ENCODE assay signal across 8 cellular contexts in genomic region chr7:77463641-77464040, GRCh38. TPM values are rescaled to one million over a fixed set of nuclear protein-coding genes. Genes with fewer than 3 reads are reported as not detected.
DNase-seq lines count a peak whose midpoint lies in the region; ATAC-seq, FAIRE-seq and TF ChIP-seq lines count a peak whose summit lies in the region.
"Not testable (repeated sequence)": the region's sequence is repeated elsewhere in the genome, so short reads cannot be mapped to it uniquely, and the experiment has no call there.

No MANE protein-coding gene starts in this region.

- ATAC-seq in GM21390 (IDR thresholded peaks at IDR 0.05; ENCODE audit: unreplicated experiment) = peak; percentile 57
- ATAC-seq in HG02981 (IDR thresholded peaks at IDR 0.05; ENCODE audit: unreplicated experiment) = peak; percentile 64
- peak; percentile 88 for ATAC-seq in GM12878
- ATAC-seq in upper lobe of left lung (ENCODE audit: low FRiP score in 2 of 2) = peak; percentile 61 to 66

- TF ChIP-seq CTCF in GM12865 (IDR thresholded peaks at IDR 0.05; ENCODE audit: insufficient read depth, low read depth, low read length, missing control alignments); GM12878 (IDR thresholded peaks at IDR 0.05 in 2 of 3, conservative IDR thresholded peaks at IDR 0.05 in 1 of 3; ENCODE audit: control insufficient read depth in 2 of 3, extremely low read depth in 1 of 3, insufficient read depth in 1 of 3, low read depth in 3 of 3, low read length in 3 of 3); upper lobe of left lung (IDR thresholded peaks at IDR 0.05): not testable (repeated sequence)

- CTCF ChIA-PET in GM12878 (lab: Yijun Ruan, JAX) = interaction anchor here (1.0 to 1.7 kb wide), 3 partner anchors 8 to 132 kb away, joined by 3 to 6 read pairs (median 4); no protein-coding TSS in a partner anchor

- not testable (repeated sequence) for H3K27me3 ChIP-seq in GM12878 (replicated peaks in 1 of 2; ENCODE audit: control insufficient read depth in 2 of 2, insufficient read depth in 2 of 2, low read length in 1 of 2); upper lobe of left lung

- H3K4me1 ChIP-seq in GM12878 (ENCODE audit: control insufficient read depth, insufficient read depth, low read length) (peaks cover 23% of the 10 kb centered on the region), upper lobe of left lung (peaks cover 0 to 13% (median 6%) of the 10 kb centered on the region in 4 donors)

- H3K9ac ChIP-seq in GM12878 (ENCODE audit: control insufficient read depth, insufficient read depth, low read length) = not testable (repeated sequence)

- not testable (repeated sequence) for TF ChIP-seq POLR2A in GM12878 (IDR thresholded peaks at IDR 0.05; ENCODE audit: low read depth, low read length); upper lobe of left lung (IDR thresholded peaks at IDR 0.05)

- not testable (repeated sequence) for H3K27ac ChIP-seq in GM12878 (ENCODE audit: control insufficient read depth, insufficient read depth)
- H3K27ac ChIP-seq in upper lobe of left lung = peak overlapping the region in 1 of 4 donors; percentile 53

- peak; percentile 61 for FAIRE-seq in GM12878 (lab: Jason Lieb, UNC)

- WGBS in GM12878 (ENCODE audit: insufficient coverage, insufficient replicate concordance, low lambda C conversion rate, missing lambda C conversion rate) = 29% methylated on average over 6 of the region's 6 CpGs
- WGBS in upper lobe of left lung, 2 donors = 71 to 76% methylated on average over 4 to 6 of the region's 6 CpGs

- POLR2A ChIA-PET in GM12878 (lab: Charles Lee) = interaction anchor here (1.2 kb wide), 1 partner anchor 79 kb away, joined by 4 read pairs; no protein-coding TSS in a partner anchor

- SMC1A ChIA-PET in GM12878 (lab: Charles Lee; ENCODE audit: uncharacterized antibody, unreplicated experiment) = interaction anchor here (0.9 to 1.6 kb wide), 5 partner anchors 13 to 73 kb away, joined by 3 to 7 read pairs (median 3); partner anchors contain the start of gene GSAP

- RAD21 ChIA-PET in GM12878 (lab: Charles Lee; ENCODE audit: unreplicated experiment) = interaction anchor here (1.0 to 2.4 kb wide), 2 partner anchors 38 to 50 kb away, joined by 3 to 10 read pairs; no protein-coding TSS in a partner anchor

- not testable (repeated sequence) for H4K20me1 ChIP-seq in GM12878 (ENCODE audit: control insufficient read depth, insufficient read depth)

- DNase-seq in GM12865 (ENCODE audit: low read depth) (peak; percentile 60), HT1080 (ENCODE audit: low read depth) (peak; percentile 89), SIG-M5 treated with dmso at 0.1 percent for 504 hours (lab: John Stamatoyannopoulos, UW; ENCODE audit: unreplicated experiment) (peak; percentile 96), GM12878 (ENCODE audit: low read depth, low spot score) (peak; percentile 63), myocyte (ENCODE audit: low read depth) (peak; percentile 37), upper lobe of left lung (peak in 1 of 2 donors; percentile 59)

- intact Hi-C loops in GM12878 (cut with micrococcal nuclease; ENCODE audit: unreplicated experiment) = loop anchor here (1.0 to 5.0 kb wide), 5 partner anchors 37 to 112 kb away; partner anchors contain the start of genes GSAP and PTPN12

- in situ Hi-C loops in GM12878 (cut with MboI) = not testable (repeated sequence)

- not testable (repeated sequence) for H3K36me3 ChIP-seq in GM12878 (ENCODE audit: control insufficient read depth in 2 of 2, insufficient read depth in 2 of 2, low read length in 1 of 2); upper lobe of left lung

- not testable (repeated sequence) for TF ChIP-seq EP300 in GM12878 (IDR thresholded peaks at IDR 0.05; ENCODE audit: borderline replicate concordance in 1 of 2, control insufficient read depth in 1 of 2, low read depth in 2 of 2, low read length in 2 of 2); upper lobe of left lung (IDR thresholded peaks at IDR 0.05)

- not testable (repeated sequence) for H3K9me3 ChIP-seq in GM12878 (replicated peaks; ENCODE audit: control insufficient read depth, insufficient read depth, low read length); upper lobe of left lung

- not testable (repeated sequence) for H3K79me2 ChIP-seq in GM12878 (ENCODE audit: control insufficient read depth, insufficient read depth, low read length)

- H3K4me3 ChIP-seq in GM12865 (ENCODE audit: low read depth, low read length); upper lobe of left lung: not testable (repeated sequence)
- H3K4me3 ChIP-seq in GM12878 = peak overlapping the region; percentile 18; the same call in 1 of the 2 replicates

- BruUV-seq in GM12878 (replicated peaks; lab: Mats Ljungman, UMichigan) = not testable (repeated sequence)

- peak overlapping the region; percentile 45 for H3K4me2 ChIP-seq in GM12878 (ENCODE audit: control insufficient read depth, insufficient read depth)

- not testable (repeated sequence) for H2AFZ ChIP-seq in GM12878 (ENCODE audit: control insufficient read depth, low read depth, low read length)

- TF ChIP-seq RAD21 in GM12878 (IDR thresholded peaks at IDR 0.05; ENCODE audit: insufficient read depth, low read depth, low read length) = not testable (repeated sequence)

TF ChIP-seq in GM12878, 131 proteins besides CTCF, POLR2A, EP300 and RAD21 (continues in another document):
- peak; percentile 63 for TF ChIP-seq BCL11A (IDR thresholded peaks at IDR 0.05; ENCODE audit: low read depth, low read length)
- 0 out of 2 replicates have a peak, but pooled peaks have one; percentile 56 for TF ChIP-seq HDGF (IDR thresholded peaks at IDR 0.05)
- 0 out of 2 replicates have a peak, but pooled peaks have one; percentile 32 for TF ChIP-seq ZBED1 (IDR thresholded peaks at IDR 0.05; ENCODE audit: borderline replicate concordance)
- peak; percentile 88 for TF ChIP-seq EED (IDR thresholded peaks at IDR 0.05; ENCODE audit: low read depth)
- peak; percentile 69; the same call in 1 of the 2 replicates for TF ChIP-seq CREM (IDR thresholded peaks at IDR 0.05; ENCODE audit: low read depth)
- peak; percentile 71 for TF ChIP-seq ATF7 (IDR thresholded peaks at IDR 0.05; ENCODE audit: low read depth)
- peak; percentile 54; the same call in 1 of the 2 replicates for TF ChIP-seq FOXM1 (IDR thresholded peaks at IDR 0.05; ENCODE audit: low read depth, low read length)
- TF ChIP-seq NBN (IDR thresholded peaks at IDR 0.05) = 0 out of 2 replicates have a peak, but pooled peaks have one; percentile 33
- TF ChIP-seq JUNB (IDR thresholded peaks at IDR 0.05) = peak; percentile 71
- peak in 1 of 2 experiments; percentile 46; a peak in 2 of 4 replicates for TF ChIP-seq BHLHE40 (IDR thresholded peaks at IDR 0.05; ENCODE audit: borderline replicate concordance in 1 of 2, low read depth in 2 of 2, low read length in 1 of 2)
- TF ChIP-seq BMI1 (IDR thresholded peaks at IDR 0.05; ENCODE audit: borderline replicate concordance) = 0 out of 2 replicates have a peak, but pooled peaks have one; percentile 23
- TF ChIP-seq MLLT1 (IDR thresholded peaks at IDR 0.05) = 0 out of 2 replicates have a peak, but pooled peaks have one; percentile 13

RNA-seq across cellular contexts. Expression of gene GSAP, which starts 47.5 kb away (rescaled TPM):
- total RNA-seq in HT1080 (2014; rRNA removed; shearing (Covaris generic)) = 1.2 and 1.5 TPM in 2 replicates
- polyA plus RNA-seq in HT1080 (2015; cell fraction: cytosol; rRNA removed) = 1.8 TPM in 2 replicates
- polyA plus RNA-seq in HT1080 (2015; cell fraction: nucleus; rRNA removed) = 1.5 and 3.1 TPM in 2 replicates
- total RNA-seq in GM12878 (2013; cell fraction: nucleolus; rRNA removed) = 130 and 134 TPM in 2 replicates
- 26.5 and 27.2 TPM in 2 replicates for total RNA-seq in GM12878 (2014; rRNA removed)
- total RNA-seq in GM12878 (2014; rRNA removed; fragmentation: Illumina TruSeq; extraction: Trizol) = 21.0 and 24.7 TPM in 2 replicates
- 17.4 and 24.1 TPM in 2 replicates for total RNA-seq in GM12878 (2021)
- 6.9 TPM for polyA plus RNA-seq in GM12878 (2011; ENCODE audit: low read depth)
- polyA plus RNA-seq in GM12878 (2011; rRNA removed) = 38.1 and 48.5 TPM in 2 replicates
- polyA plus RNA-seq in GM12878 (2011; cell fraction: cytosol; rRNA removed) = 14.7 and 15.5 TPM in 2 replicates
- 99.9 and 128 TPM in 2 replicates for polyA plus RNA-seq in GM12878 (2011; cell fraction: nucleus; rRNA removed)
- polyA plus RNA-seq in GM12878 (2012) = 8.0 and 10.6 TPM in 2 replicates
- 22.6 and 29.6 TPM in 2 replicates for polyA plus RNA-seq in GM12878 (2014; fragmentation: Illumina TruSeq; extraction: Trizol)
- 1 to 10 TPM; 6.6 to 8.0 TPM for polyA plus RNA-seq in GM12878 (2014; fragmentation: Nextera tagmentation; extraction: Ambion mirVana)
- 20.3 and 24.1 TPM in 2 replicates for polyA plus RNA-seq in GM12878 (2014; rRNA removed)
- polyA plus RNA-seq in GM12878 (2016; fragmentation: Nextera tagmentation; extraction: Ambion mirVana) = 10 to 100 TPM; 14.4 to 16.0 TPM
- 36.5 and 39.6 TPM in 2 replicates for polyA minus RNA-seq in GM12878 (2011; rRNA and poly(A)+ RNA removed)
- polyA minus RNA-seq in GM12878 (2011; cell fraction: cytosol; rRNA and poly(A)+ RNA removed) = 7.6 and 11.1 TPM in 2 replicates
- polyA minus RNA-seq in GM12878 (2011; cell fraction: nucleus; rRNA and poly(A)+ RNA removed) = 46.9 and 73.0 TPM in 2 replicates
- 12.2 and 16.6 TPM in 2 replicates for total RNA-seq in myocyte
- 9.3 TPM for polyA plus RNA-seq in myocyte (2012)
- 100 to 1,000 TPM in 2 of 6 donors, 10 to 100 TPM in 4; 44.0 to 160 (median 73.8) TPM for total RNA-seq in upper lobe of left lung
